ENCODE assay signal across 35 cellular contexts in the genomic region with DNA sequence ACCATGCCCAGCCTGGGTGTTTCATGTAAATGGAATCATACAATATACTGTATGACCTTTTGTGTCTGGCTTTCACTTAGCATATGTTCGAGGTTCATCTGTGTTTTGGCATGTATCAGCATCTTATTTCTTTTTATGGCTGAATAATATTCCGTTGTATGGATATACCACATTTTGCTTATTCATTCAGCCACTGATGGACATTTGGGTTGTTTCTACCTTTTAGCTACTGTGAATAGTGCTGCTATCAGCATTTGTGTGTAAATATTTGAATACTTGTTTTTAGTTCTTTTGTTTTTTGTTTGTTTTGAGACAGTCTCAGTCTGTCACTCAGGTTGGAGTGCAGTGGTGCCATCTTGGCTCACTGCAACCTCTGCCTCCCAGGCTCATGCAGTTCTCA.
"Had no signal": no experiment of that assay in that cellular context is flagged by ENCODE, and none has a peak within 500 bp of the region (broad histone marks: within the 10 kb centered on the region; RNA-seq: fewer than 3 reads in every experiment).

No MANE protein-coding gene starts in this region.

- H3K9me3 ChIP-seq: adrenal gland, body of pancreas, breast epithelium had no signal

- H3K27ac ChIP-seq: adrenal gland, body of pancreas, brain microvascular endothelial cell, breast epithelium, VCaP had no signal

- H3K27ac Mint-ChIP-seq: activated B cell treated with CpG ODN at 0.5 μM for 24 hours; activated CD4-positive, alpha-beta memory T cell treated with anti-CD3 and anti-CD28 coated beads for 36 hours; activated CD4-positive, alpha-beta T cell treated with anti-CD3 and anti-CD28 coated beads, Interleukin-2, amount 10 ng/mL, durations not matched to agents 24 days and 14 days; activated CD8-positive, alpha-beta T cell treated with anti-CD3 and anti-CD28 coated beads for 36 hours; activated naive CD4-positive, alpha-beta T cell treated with anti-CD3 and anti-CD28 coated beads for 36 hours; activated naive CD8-positive, alpha-beta T cell treated with anti-CD3 and anti-CD28 coated beads for 36 hours; activated T-cell treated with anti-CD3 and anti-CD28 coated beads, Interleukin-2, amount 50 U/mL, for 72 hours; activated T-helper 1 cell treated with anti-CD3 and anti-CD28 coated beads, Interleukin-12 subunit alpha, Interleukin-12 subunit beta, Interleukin-2, Interleukin-4 antibody, amounts not matched to agents 30 ng/mL and 10 ng/mL and 1 ng/mL, durations not matched to agents 14 hours and 24 hours and 36 hours; activated T-helper 17 cell treated with anti-CD3 and anti-CD28 coated beads, Interleukin-2, amount 50 U/mL, for 72 hours; T-helper 2 cell treated with Interferon-gamma antibody and Interleukin-4, amounts not matched to agents 5 μg/mL and 100 μg/mL, for 36 hours had no signal

- FAIRE-seq: astrocyte, TTC549 had no signal

- ATAC-seq: activated CD8-positive, alpha-beta T cell treated with anti-CD3 and anti-CD28 coated beads for 36 hours; activated naive CD4-positive, alpha-beta T cell treated with anti-CD3 and anti-CD28 coated beads, Interleukin-2, amount 50 U/mL, for 72 hours; activated T-cell treated with anti-CD3 and anti-CD28 coated beads, Interleukin-2, amount 50 U/mL, for 4 hours; activated T-cell treated with anti-CD3 and anti-CD28 coated beads, Interleukin-2, amount 50 U/mL, for 72 hours; activated T-helper 17 cell treated with anti-CD3 and anti-CD28 coated beads, Interleukin-2, amount 50 U/mL, for 72 hours; body of pancreas had no signal

- H3K27me3 Mint-ChIP-seq: activated B cell treated with CpG ODN at 0.5 μM for 24 hours; activated CD4-positive, alpha-beta memory T cell treated with anti-CD3 and anti-CD28 coated beads for 36 hours; activated CD4-positive, alpha-beta T cell treated with anti-CD3 and anti-CD28 coated beads, Interleukin-2, amount 10 ng/mL, durations not matched to agents 24 days and 14 days; activated CD8-positive, alpha-beta T cell treated with anti-CD3 and anti-CD28 coated beads for 36 hours; activated naive CD8-positive, alpha-beta T cell treated with anti-CD3 and anti-CD28 coated beads for 36 hours; activated T-helper 17 cell treated with anti-CD3 and anti-CD28 coated beads, Interleukin-2, amount 50 U/mL, for 72 hours had no signal

- H3K4me3 ChIP-seq: adrenal gland, body of pancreas, breast epithelium had no signal

- DNase-seq: activated B cell treated with CpG ODN at 0.5 μM for 24 hours; activated CD4-positive, alpha-beta memory T cell treated with anti-CD3 and anti-CD28 coated beads for 36 hours; activated CD4-positive, alpha-beta T cell treated with anti-CD3 and anti-CD28 coated beads for 4 hours; activated CD4-positive, alpha-beta T cell treated with anti-CD3 and anti-CD28 coated beads, Interleukin-2, amount 10 ng/mL, durations not matched to agents 24 days and 14 days; activated CD4-positive, alpha-beta T cell treated with anti-CD3 and anti-CD28 coated beads, Interleukin-2, amount 50 U/mL, for 1 hour; activated CD4-positive, alpha-beta T cell treated with anti-CD3 and anti-CD28 coated beads, Interleukin-2, amount 50 U/mL, for 4 hours; activated CD4-positive, CD25-positive, alpha-beta regulatory T cell treated with anti-CD3 and anti-CD28 coated beads, Interleukin-2, amount 50 U/mL, for 72 hours; activated CD8-positive, alpha-beta memory T cell treated with anti-CD3 and anti-CD28 coated beads, Interleukin-2, amount 50 U/mL, for 4 hours; activated CD8-positive, alpha-beta T cell treated with anti-CD3 and anti-CD28 coated beads for 36 hours; activated effector memory CD4-positive, alpha-beta T cell treated with anti-CD3 and anti-CD28 coated beads, Interleukin-2, amount 50 U/mL, for 16 hours; activated gamma-delta T cell treated with Interleukin-2 at 50 U/mL for 16 hours; activated naive CD4-positive, alpha-beta T cell; activated naive CD4-positive, alpha-beta T cell treated with anti-CD3 and anti-CD28 coated beads for 36 hours; activated naive CD4-positive, alpha-beta T cell treated with anti-CD3 and anti-CD28 coated beads, Interleukin-2, amount 50 U/mL, for 16 hours; activated naive CD8-positive, alpha-beta T cell treated with anti-CD3 and anti-CD28 coated beads for 36 hours; activated T-cell treated with anti-CD3 and anti-CD28 coated beads for 4 hours; activated T-cell treated with anti-CD3 and anti-CD28 coated beads, Interleukin-2, amount 50 U/mL, for 1 hour; activated T-cell treated with anti-CD3 and anti-CD28 coated beads, Interleukin-2, amount 50 U/mL, for 4 hours; activated T-cell treated with anti-CD3 and anti-CD28 coated beads, Interleukin-2, amount 50 U/mL, for 72 hours; adrenal gland; amniotic stem cell; aorta; body of pancreas; brain microvascular endothelial cell; central memory CD4-positive, alpha-beta T cell; T-helper 2 cell; T-helper 9 cell had no signal

- H3K4me3 Mint-ChIP-seq: activated B cell treated with CpG ODN at 0.5 μM for 24 hours; activated CD4-positive, alpha-beta memory T cell treated with anti-CD3 and anti-CD28 coated beads for 36 hours; activated CD4-positive, alpha-beta T cell treated with anti-CD3 and anti-CD28 coated beads, Interleukin-2, amount 10 ng/mL, durations not matched to agents 24 days and 14 days; activated CD8-positive, alpha-beta T cell treated with anti-CD3 and anti-CD28 coated beads for 36 hours; activated naive CD4-positive, alpha-beta T cell treated with anti-CD3 and anti-CD28 coated beads for 36 hours; activated naive CD8-positive, alpha-beta T cell treated with anti-CD3 and anti-CD28 coated beads for 36 hours; activated T-cell treated with anti-CD3 and anti-CD28 coated beads, Interleukin-2, amount 50 U/mL, for 4 hours; activated T-cell treated with anti-CD3 and anti-CD28 coated beads, Interleukin-2, amount 50 U/mL, for 72 hours; activated T-helper 1 cell treated with anti-CD3 and anti-CD28 coated beads, Interleukin-12 subunit alpha, Interleukin-12 subunit beta, Interleukin-2, Interleukin-4 antibody, amounts not matched to agents 30 ng/mL and 10 ng/mL and 1 ng/mL, durations not matched to agents 14 hours and 24 hours and 36 hours; activated T-helper 17 cell treated with anti-CD3 and anti-CD28 coated beads, Interleukin-2, amount 50 U/mL, for 72 hours; T-helper 2 cell treated with Interferon-gamma antibody and Interleukin-4, amounts not matched to agents 5 μg/mL and 100 μg/mL, for 36 hours had no signal

- H3K36me3 ChIP-seq: breast epithelium had no signal

- H3K4me1 ChIP-seq: breast epithelium had no signal
